ENCODE assay signal across 8 cellular contexts in genomic region chr12:57632369-57632897, GRCh38. TPM values are rescaled to one million over a fixed set of nuclear protein-coding genes. Genes with fewer than 3 reads are reported as not detected.
A peak's percentile ranks its signal among the peaks of the same experiment; 100 is the strongest.
DNase-seq lines count a peak whose midpoint lies in the region; ATAC-seq, FAIRE-seq and TF ChIP-seq lines count a peak whose summit lies in the region.

No MANE protein-coding gene starts in this region.

- H3K36me3 ChIP-seq in body of pancreas (replicated peaks in 1 of 2; ENCODE audit: insufficient read depth in 1 of 2, low read depth in 2 of 2): no peaks in the 10 kb centered on the region

- TF ChIP-seq CTCF in body of pancreas (IDR thresholded peaks at IDR 0.05): no peak

- no peaks in the 10 kb centered on the region for H3K36me3 Mint-ChIP-seq in immature natural killer cell
- no peaks in the 10 kb centered on the region for H3K36me3 Mint-ChIP-seq in stimulated activated naive CD8-positive, alpha-beta T cell treated with anti-CD3 and anti-CD28 coated beads, Interleukin-15, Interleukin-2, amounts not matched to agents 100 ng/mL and 50 ng/mL, for 24 hours (ENCODE audit: low read depth)

- H3K4me1 ChIP-seq in body of pancreas: peaks cover 25% of the 10 kb centered on the region

- intact Hi-C loops in body of pancreas (cut with DNase I): no loop called here

- TF ChIP-seq POLR2A in body of pancreas (IDR thresholded peaks at IDR 0.05): no peak

- H3K27ac ChIP-seq in body of pancreas: no peak overlapping the region

- peak overlapping the region in 3 of 5 donors; percentile 46 to 74 (median 59) for H3K4me3 Mint-ChIP-seq in immature natural killer cell
- peak overlapping the region; percentile 77 for H3K4me3 Mint-ChIP-seq in stimulated activated naive CD8-positive, alpha-beta T cell treated with anti-CD3 and anti-CD28 coated beads, Interleukin-15, Interleukin-2, amounts not matched to agents 100 ng/mL and 50 ng/mL, for 24 hours

- DNase-seq in activated T-cell treated with anti-CD3 and anti-CD28 coated beads, Interleukin-2, amount 50 U/mL, for 1 hour: peak; percentile 45
- DNase-seq in activated T-cell treated with anti-CD3 and anti-CD28 coated beads for 4 hours (no peak), NCI-H2171 (lab: John Stamatoyannopoulos, UW) (peak; percentile 10), body of pancreas (peak in 1 of 4 donors; percentile 41), immature natural killer cell (no peak), NCI-H2029 (lab: John Stamatoyannopoulos, UW) (no peak), GM19239 (ENCODE audit: insufficient read length, low spot score) (no peak)

- H3K9me3 Mint-ChIP-seq in immature natural killer cell: no peaks in the 10 kb centered on the region
- no peaks in the 10 kb centered on the region for H3K9me3 Mint-ChIP-seq in stimulated activated naive CD8-positive, alpha-beta T cell treated with anti-CD3 and anti-CD28 coated beads, Interleukin-15, Interleukin-2, amounts not matched to agents 100 ng/mL and 50 ng/mL, for 24 hours

- no peak for FAIRE-seq in GM19239 (lab: Jason Lieb, UNC)

- H3K27me3 Mint-ChIP-seq in immature natural killer cell (ENCODE audit: low read depth in 3 of 3): peaks cover 10 to 29% (median 12%) of the 10 kb centered on the region in 3 donors
- peaks cover 61% of the 10 kb centered on the region for H3K27me3 Mint-ChIP-seq in stimulated activated naive CD8-positive, alpha-beta T cell treated with anti-CD3 and anti-CD28 coated beads, Interleukin-15, Interleukin-2, amounts not matched to agents 100 ng/mL and 50 ng/mL, for 24 hours

- peak; percentile 31 for ATAC-seq in body of pancreas

- H3K9me3 ChIP-seq in body of pancreas: no peaks in the 10 kb centered on the region

- H3K27ac Mint-ChIP-seq in immature natural killer cell: no peak overlapping the region
- no peak overlapping the region for H3K27ac Mint-ChIP-seq in stimulated activated naive CD8-positive, alpha-beta T cell treated with anti-CD3 and anti-CD28 coated beads, Interleukin-15, Interleukin-2, amounts not matched to agents 100 ng/mL and 50 ng/mL, for 24 hours

- H3K4me1 Mint-ChIP-seq in immature natural killer cell: peaks cover 6 to 9% of the 10 kb centered on the region in 2 donors
- H3K4me1 Mint-ChIP-seq in stimulated activated naive CD8-positive, alpha-beta T cell treated with anti-CD3 and anti-CD28 coated beads, Interleukin-15, Interleukin-2, amounts not matched to agents 100 ng/mL and 50 ng/mL, for 24 hours (ENCODE audit: low read depth): peaks cover 14% of the 10 kb centered on the region

- WGBS in body of pancreas, 2 donors: 0 to 2% methylated on average over 14 to 32 of the region's 44 CpGs

- H3K4me3 ChIP-seq in body of pancreas: peak overlapping the region in 1 of 2 donors; percentile 41

- peaks cover 0 to 22% of the 10 kb centered on the region in 2 donors for H3K27me3 ChIP-seq in body of pancreas

RNA-seq across cellular contexts. Expression of gene B4GALNT1, which starts 0.6 kb away (rescaled TPM):
- total RNA-seq in body of pancreas: under 1 TPM in 1 of 2 donors, not detected in 1; 0.78 TPM
- not detected for polyA plus RNA-seq in immature natural killer cell

RNA-seq across cellular contexts. Expression of gene ARHGEF25, which starts 21.2 kb away (rescaled TPM):
- 10 to 100 TPM; 10.1 to 10.9 TPM for total RNA-seq in body of pancreas
- polyA plus RNA-seq in immature natural killer cell: under 1 TPM in 1 of 3 donors, not detected in 2; 0.27 TPM

RNA-seq across cellular contexts. Expression of gene DTX3, which starts 27.8 kb away (rescaled TPM):
- 10 to 100 TPM in 1 of 2 donors, 1 to 10 TPM in 1; 4.6 to 12.2 TPM for total RNA-seq in body of pancreas
- 10 to 100 TPM in 1 of 3 donors, 1 to 10 TPM in 2; 8.1 to 20.2 (median 9.5) TPM for polyA plus RNA-seq in immature natural killer cell

RNA-seq across cellular contexts. Expression of gene PIP4K2C, which starts 41.4 kb away (rescaled TPM):
- total RNA-seq in body of pancreas: 10 to 100 TPM; 12.2 to 48.0 TPM
- 10 to 100 TPM; 33.0 to 61.8 (median 54.1) TPM for polyA plus RNA-seq in immature natural killer cell

Comparison
In these comparisons a context has a peak if more than half of its experiments do, and no peak if none do; other contexts are left out.
1. DNase-seq: peak in activated T-cell treated with anti-CD3 and anti-CD28 coated beads, Interleukin-2, amount 50 U/mL, for 1 hour (single experiment) and NCI-H2171 (single experiment); none in activated T-cell treated with anti-CD3 and anti-CD28 coated beads for 4 hours (single experiment), immature natural killer cell (0 of 3), NCI-H2029 (single experiment) and GM19239 (single experiment).